4 cellular contexts compared by ENCODE assay signal in genomic region chr11:71571101-71571850, GRCh38. TPM values are rescaled to one million over a fixed set of nuclear protein-coding genes. Genes with fewer than 3 reads are reported as not detected.
"Had no signal": no experiment of that assay in that cellular context is flagged by ENCODE, and none has a peak within 500 bp of the region (broad histone marks: within the 10 kb centered on the region; RNA-seq: fewer than 3 reads in every experiment).

No MANE protein-coding gene starts in this region.

RNA-seq across cellular contexts. Expression of gene KRTAP5-10, which starts 5.9 kb away (rescaled TPM):
- total RNA-seq: LHCN-M2, M059J, MCF 10A, NCI-H460 had no signal

RNA-seq across cellular contexts. Expression of gene KRTAP5-11, which starts 11.4 kb away (rescaled TPM):
- total RNA-seq: LHCN-M2, M059J, MCF 10A, NCI-H460 had no signal

RNA-seq across cellular contexts. Expression of gene KRTAP5-9, which starts 23.1 kb away (rescaled TPM):
- total RNA-seq: LHCN-M2, M059J, MCF 10A, NCI-H460 had no signal

RNA-seq across cellular contexts. Expression of gene KRTAP5-8, which starts 33.5 kb away (rescaled TPM):
- total RNA-seq: LHCN-M2, M059J, MCF 10A, NCI-H460 had no signal

RNA-seq across cellular contexts. Expression of gene KRTAP5-7, which starts 44.2 kb away (rescaled TPM):
- total RNA-seq: LHCN-M2, M059J, MCF 10A, NCI-H460 had no signal
